ENCODE assay signal across 9 cellular contexts in genomic region chr5:122726990-122727616, GRCh38. TPM values are rescaled to one million over a fixed set of nuclear protein-coding genes. Genes with fewer than 3 reads are reported as not detected.
A peak's percentile ranks its signal among the peaks of the same experiment; 100 is the strongest.
DNase-seq lines count a peak whose midpoint lies in the region; ATAC-seq lines count a peak whose summit lies in the region.
"Had no signal": no experiment of that assay in that cellular context is flagged by ENCODE, and none has a peak within 500 bp of the region (broad histone marks: within the 10 kb centered on the region; RNA-seq: fewer than 3 reads in every experiment).

No MANE protein-coding gene starts in this region.

- ATAC-seq in GM19463 (IDR thresholded peaks at IDR 0.05; ENCODE audit: unreplicated experiment), result peak; percentile 56
- ATAC-seq in HG03442 (IDR thresholded peaks at IDR 0.05; ENCODE audit: unreplicated experiment), result peak; percentile 73

- DNase-seq in AG08395 (ENCODE audit: low spot score) (peak; percentile 77), dermis microvascular lymphatic vessel endothelial cell (ENCODE audit: low read depth in 2 of 2) (peak; percentile 10 to 78), NCI-H1694 (lab: John Stamatoyannopoulos, UW) (no peak), NCI-H2107 (lab: John Stamatoyannopoulos, UW) (no peak), DMS153 treated with DMSO at 0.1 percent for 48 hours (lab: John Stamatoyannopoulos, UW; ENCODE audit: unreplicated experiment) (no peak)
- no peak for DNase-seq in activated CD4-positive, alpha-beta T cell treated with anti-CD3 and anti-CD28 coated beads, Interleukin-2, amount 50 U/mL, for 1 hour
- DNase-seq: OCI-M1 had no signal

RNA-seq across cellular contexts. Expression of gene SNX2, which starts 47.8 kb away (rescaled TPM):
- 99.4 and 132 TPM in 2 replicates for total RNA-seq in dermis microvascular lymphatic vessel endothelial cell

Comparison
In these comparisons a context has a peak if more than half of its experiments do, and no peak if none do; other contexts are left out.
1. DNase-seq: peak in AG08395 (single experiment) and dermis microvascular lymphatic vessel endothelial cell (2 of 2); none in NCI-H1694 (single experiment), activated CD4-positive, alpha-beta T cell treated with anti-CD3 and anti-CD28 coated beads, Interleukin-2, amount 50 U/mL, for 1 hour (single experiment), NCI-H2107 (single experiment) and DMS153 treated with DMSO at 0.1 percent for 48 hours (single experiment).